In genomic region chr12:46368138-46368537, GRCh38 we compare ENCODE assay signal across 9 cellular contexts. TPM values are rescaled to one million over a fixed set of nuclear protein-coding genes. Genes with fewer than 3 reads are reported as not detected.
DNase-seq lines count a peak whose midpoint lies in the region; ATAC-seq and TF ChIP-seq lines count a peak whose summit lies in the region.
"Had no signal": no experiment of that assay in that cellular context is flagged by ENCODE, and none has a peak within 500 bp of the region (broad histone marks: within the 10 kb centered on the region; RNA-seq: fewer than 3 reads in every experiment).

No MANE protein-coding gene starts in this region.

- no peak for TF ChIP-seq EP300 in upper lobe of left lung (IDR thresholded peaks at IDR 0.05)

- no peak for TF ChIP-seq POLR2A in upper lobe of left lung (IDR thresholded peaks at IDR 0.05)

- H3K9me3 ChIP-seq in upper lobe of left lung = no peaks in the 10 kb centered on the region

- H3K4me1 ChIP-seq in upper lobe of left lung = peaks cover 55 to 66% (median 58%) of the 10 kb centered on the region in 4 donors

- DNase-seq in activated naive CD4-positive, alpha-beta T cell (lab: John Stamatoyannopoulos, UW) = no peak
- DNase-seq in caudate nucleus (lab: John Stamatoyannopoulos, UW) (peak in 20 of 61 donors; percentile 2 to 72 (median 25)), mesothelial cell of epicardium (ENCODE audit: low spot score in 2 of 2, unreplicated experiment in 2 of 2) (no peak), upper lobe of left lung (no peak), NCI-H2171 treated with DMSO at 0.1 percent for 48 hours (lab: John Stamatoyannopoulos, UW) (no peak), DMS 273 (lab: John Stamatoyannopoulos, UW; ENCODE audit: unreplicated experiment) (no peak)
- DNase-seq: DMS 273 treated with DMSO at 0.1 percent for 48 hours had no signal

- H3K4me3 ChIP-seq in upper lobe of left lung = peak overlapping the region; percentile 8 to 96 (median 92)

- H3K27ac ChIP-seq in caudate nucleus (ENCODE audit: low read depth, low read length) = peak overlapping the region; percentile 41
- H3K27ac ChIP-seq in upper lobe of left lung = peak overlapping the region in 2 of 4 donors; percentile 24 to 50

- H3K27me3 ChIP-seq in upper lobe of left lung = no peaks in the 10 kb centered on the region

- TF ChIP-seq CTCF in mesothelial cell of epicardium (IDR thresholded peaks at IDR 0.05; ENCODE audit: unreplicated experiment) (no peak), upper lobe of left lung (IDR thresholded peaks at IDR 0.05) (no peak)

- peak overlapping the region; percentile 66 for H3K27ac Mint-ChIP-seq in activated naive CD4-positive, alpha-beta T cell treated with anti-CD3 and anti-CD28 coated beads, Interleukin-2, amount 50 U/mL, for 24 hours
- peak overlapping the region; percentile 47 for H3K27ac Mint-ChIP-seq in mesothelial cell of epicardium

- no peak for ATAC-seq in upper lobe of left lung (ENCODE audit: low FRiP score in 2 of 2)
- ATAC-seq in GM21515 (IDR thresholded peaks at IDR 0.05; ENCODE audit: unreplicated experiment) = no peak

- peaks cover 52 to 81% (median 65%) of the 10 kb centered on the region in 4 donors for H3K36me3 ChIP-seq in upper lobe of left lung

- no peaks in the 10 kb centered on the region for H3K27me3 Mint-ChIP-seq in activated naive CD4-positive, alpha-beta T cell treated with anti-CD3 and anti-CD28 coated beads, Interleukin-2, amount 50 U/mL, for 24 hours
- no peaks in the 10 kb centered on the region for H3K27me3 Mint-ChIP-seq in mesothelial cell of epicardium (ENCODE audit: low read depth)

- peaks cover 48% of the 10 kb centered on the region for H3K36me3 Mint-ChIP-seq in activated naive CD4-positive, alpha-beta T cell treated with anti-CD3 and anti-CD28 coated beads, Interleukin-2, amount 50 U/mL, for 24 hours
- H3K36me3 Mint-ChIP-seq in mesothelial cell of epicardium = peaks cover 31% of the 10 kb centered on the region

- H3K9me3 Mint-ChIP-seq in activated naive CD4-positive, alpha-beta T cell treated with anti-CD3 and anti-CD28 coated beads, Interleukin-2, amount 50 U/mL, for 24 hours = no peaks in the 10 kb centered on the region
- no peaks in the 10 kb centered on the region for H3K9me3 Mint-ChIP-seq in mesothelial cell of epicardium

- H3K4me3 Mint-ChIP-seq in activated naive CD4-positive, alpha-beta T cell treated with anti-CD3 and anti-CD28 coated beads, Interleukin-2, amount 50 U/mL, for 24 hours = peak overlapping the region; percentile 98
- H3K4me3 Mint-ChIP-seq in mesothelial cell of epicardium = no peak overlapping the region

- peaks cover 68% of the 10 kb centered on the region for H3K4me1 Mint-ChIP-seq in activated naive CD4-positive, alpha-beta T cell treated with anti-CD3 and anti-CD28 coated beads, Interleukin-2, amount 50 U/mL, for 24 hours
- peaks cover 59% of the 10 kb centered on the region for H3K4me1 Mint-ChIP-seq in mesothelial cell of epicardium

RNA-seq across cellular contexts. Expression of gene SLC38A2, which starts 4.4 kb away (rescaled TPM):
- 256 to 274 TPM (median 261 TPM) in 3 replicates for total RNA-seq in mesothelial cell of epicardium
- 100 to 1,000 TPM; 104 to 409 (median 223) TPM for total RNA-seq in upper lobe of left lung
